20 cellular contexts compared by ENCODE assay signal in the genomic region with DNA sequence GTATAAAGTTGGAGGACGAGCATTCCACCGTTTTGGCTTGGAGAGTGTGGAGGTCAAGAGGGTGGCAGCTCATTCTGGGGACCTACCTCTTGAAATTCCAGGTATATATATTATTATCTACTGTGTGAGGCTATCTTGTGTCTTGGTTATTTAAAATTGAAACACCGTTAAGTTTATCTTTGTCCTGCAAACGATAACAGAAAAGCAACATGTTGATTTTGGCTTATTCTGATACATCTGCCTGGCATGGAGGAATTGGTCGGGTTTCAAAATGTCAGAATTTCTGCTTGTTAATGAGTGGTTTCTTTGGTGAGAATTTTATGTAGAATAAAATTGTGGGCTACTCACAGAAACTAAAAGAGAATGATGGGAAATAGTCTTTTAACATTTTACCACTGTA. TPM values are rescaled to one million over a fixed set of nuclear protein-coding genes. Genes with fewer than 3 reads are reported as not detected.
DNase-seq lines count a peak whose midpoint lies in the region; ATAC-seq, FAIRE-seq and TF ChIP-seq lines count a peak whose summit lies in the region.
"Had no signal": no experiment of that assay in that cellular context is flagged by ENCODE, and none has a peak within 500 bp of the region (broad histone marks: within the 10 kb centered on the region; RNA-seq: fewer than 3 reads in every experiment).

No MANE protein-coding gene starts in this region.

- POLR2A ChIA-PET in naive thymus-derived CD8-positive, alpha-beta T cell (lab: Charles Lee) = no interaction called here

- no peaks in the 10 kb centered on the region for H3K4me1 Mint-ChIP-seq in naive thymus-derived CD8-positive, alpha-beta T cell
- H3K4me1 Mint-ChIP-seq: IgD-negative memory B cell, T-cell had no signal

- no peaks in the 10 kb centered on the region for H3K36me3 Mint-ChIP-seq in naive thymus-derived CD8-positive, alpha-beta T cell
- H3K36me3 Mint-ChIP-seq: T-cell had no signal

- H3K4me1 ChIP-seq in OCI-LY3 (ENCODE audit: low read length) = peaks cover 36% of the 10 kb centered on the region

- FAIRE-seq in GM18507 (lab: Jason Lieb, UNC) = peak; percentile 26
- FAIRE-seq: H54 had no signal

- peak overlapping the region; percentile 31; the same call in 1 of the 2 replicates for H3K4me3 ChIP-seq in OCI-LY3 (ENCODE audit: low read length)

- H3K27me3 ChIP-seq in OCI-LY3 (ENCODE audit: low read depth, low read length) = no peaks in the 10 kb centered on the region

- no peaks in the 10 kb centered on the region for H3K9me3 ChIP-seq in OCI-LY3 (ENCODE audit: insufficient read depth, low read length)

- no peaks in the 10 kb centered on the region for H3K79me2 ChIP-seq in OCI-LY3 (ENCODE audit: low read length)

- ATAC-seq in GM19395 (IDR thresholded peaks at IDR 0.05; ENCODE audit: unreplicated experiment) (peak; percentile 4), HG02610 (IDR thresholded peaks at IDR 0.05; ENCODE audit: unreplicated experiment) (peak; percentile 19), GM21515 (IDR thresholded peaks at IDR 0.05; ENCODE audit: unreplicated experiment) (no peak)
- no peak for ATAC-seq in naive thymus-derived CD8-positive, alpha-beta T cell
- ATAC-seq: T-cell had no signal

- H4K20me1 ChIP-seq in OCI-LY3 (ENCODE audit: insufficient read depth, low read length) = no peaks in the 10 kb centered on the region

- no peaks in the 10 kb centered on the region for H3K36me3 ChIP-seq in OCI-LY3 (replicated peaks; ENCODE audit: low read depth, low read length)

- H3K9me3 Mint-ChIP-seq in naive thymus-derived CD8-positive, alpha-beta T cell = no peaks in the 10 kb centered on the region
- H3K9me3 Mint-ChIP-seq: IgD-negative memory B cell; T-cell; T-helper 2 cell treated with Interferon-gamma antibody and Interleukin-4, amounts not matched to agents 5 μg/mL and 100 μg/mL, for 36 hours had no signal

- peak overlapping the region; percentile 56; the same call in 1 of the 2 replicates for H3K9ac ChIP-seq in OCI-LY3 (ENCODE audit: low read length)
- H3K9ac ChIP-seq: KMS-11 had no signal

- DNase-seq in GM18507 (ENCODE audit: extremely low spot score, insufficient read length, low read depth) (no peak), T-helper 1 cell (no peak)
- DNase-seq in naive thymus-derived CD8-positive, alpha-beta T cell = no peak
- DNase-seq: DMS153, DND-41, NCI-H2029, NCI-H446 treated with DMSO at 0.1 percent for 48 hours, NCI-H526, NCI-H82, SHP77, T-cell had no signal

- H3K27ac Mint-ChIP-seq in naive thymus-derived CD8-positive, alpha-beta T cell = no peak overlapping the region
- H3K27ac Mint-ChIP-seq: IgD-negative memory B cell, T-cell had no signal

- H3K27ac ChIP-seq in OCI-LY3 (ENCODE audit: low read length) = peak overlapping the region; percentile 68
- H3K27ac ChIP-seq: KMS-11, RWPE1 had no signal

- H3K4me3 Mint-ChIP-seq in naive thymus-derived CD8-positive, alpha-beta T cell = no peak overlapping the region
- H3K4me3 Mint-ChIP-seq: IgD-negative memory B cell; T-cell; T-helper 2 cell treated with Interferon-gamma antibody and Interleukin-4, amounts not matched to agents 5 μg/mL and 100 μg/mL, for 36 hours had no signal

- peak overlapping the region; percentile 67 for H3K4me2 ChIP-seq in OCI-LY3 (ENCODE audit: low read length)
- H3K4me2 ChIP-seq: KMS-11 had no signal

- peak overlapping the region; percentile 97 for H2AFZ ChIP-seq in OCI-LY3 (ENCODE audit: low read depth, low read length)

- no peak for TF ChIP-seq CTCF in OCI-LY3 (IDR thresholded peaks at IDR 0.05; ENCODE audit: low read depth, low read length)

- peaks cover 0 to 13% (median 4%) of the 10 kb centered on the region in 5 donors for H3K27me3 Mint-ChIP-seq in naive thymus-derived CD8-positive, alpha-beta T cell
- H3K27me3 Mint-ChIP-seq: IgD-negative memory B cell had no signal

RNA-seq across cellular contexts. Expression of a gene that starts 54.4 kb away (rescaled TPM):
- 10 to 100 TPM; 74.7 to 80.7 TPM for total RNA-seq in naive thymus-derived CD8-positive, alpha-beta T cell
- 10 to 100 TPM; 43.3 to 53.2 (median 48.4) TPM for polyA plus RNA-seq in naive thymus-derived CD8-positive, alpha-beta T cell

Comparison
In these comparisons a context has a peak if more than half of its experiments do, and no peak if none do; other contexts are left out.
1. ATAC-seq: peak in GM19395 (single experiment) and HG02610 (single experiment); none in naive thymus-derived CD8-positive, alpha-beta T cell (0 of 2) and GM21515 (single experiment).